ENCODE assay signal across 8 cellular contexts in genomic region chr17:27526603-27527002, GRCh38.
DNase-seq lines count a peak whose midpoint lies in the region; ATAC-seq and TF ChIP-seq lines count a peak whose summit lies in the region.

No MANE protein-coding gene starts in this region.

- H3K36me3 ChIP-seq in lower lobe of right lung = no peaks in the 10 kb centered on the region

- no peak overlapping the region for H3K4me3 Mint-ChIP-seq in activated naive CD4-positive, alpha-beta T cell treated with anti-CD3 and anti-CD28 coated beads for 36 hours

- H3K9me3 ChIP-seq in lower lobe of right lung = no peaks in the 10 kb centered on the region

- intact Hi-C loops in activated naive CD4-positive, alpha-beta T cell treated with anti-CD3 and anti-CD28 coated beads for 36 hours (cut with micrococcal nuclease) = loop anchor here (1.0 kb wide), 2 partner anchors 18 to 52 kb away; no protein-coding TSS in a partner anchor
- intact Hi-C loops in lower lobe of right lung (cut with DNase I) = no loop called here
- intact Hi-C loops in lower leg skin (cut with DNase I; ENCODE audit: low total_unique reads) = no loop called here

- no peak for TF ChIP-seq POLR2A in lower leg skin (IDR thresholded peaks at IDR 0.05)

- CTCF ChIA-PET in activated naive CD4-positive, alpha-beta T cell treated with anti-CD3 and anti-CD28 coated beads for 36 hours (lab: Charles Lee) = interaction anchor here (0.9 to 1.6 kb wide), 3 partner anchors 11 to 73 kb away, joined by 3 to 6 read pairs (median 3); no protein-coding TSS in a partner anchor

- H3K27me3 Mint-ChIP-seq in activated naive CD4-positive, alpha-beta T cell treated with anti-CD3 and anti-CD28 coated beads for 36 hours (ENCODE audit: low read depth) = no peaks in the 10 kb centered on the region

- H3K4me3 ChIP-seq in lower lobe of right lung (peak overlapping the region; percentile 17), lower leg skin (ENCODE audit: low read depth, poor library complexity, severe bottlenecking) (no peak overlapping the region)

- H3K4me1 ChIP-seq in lower lobe of right lung = peaks cover 63% of the 10 kb centered on the region

- peak; percentile 62 for ATAC-seq in GM19043 (IDR thresholded peaks at IDR 0.05; ENCODE audit: low read depth, unreplicated experiment)
- ATAC-seq in HG03565 (IDR thresholded peaks at IDR 0.05; ENCODE audit: unreplicated experiment) = peak; percentile 64
- ATAC-seq in lower lobe of right lung = peak; percentile 55 to 59

- peaks cover 3% of the 10 kb centered on the region for H3K36me3 Mint-ChIP-seq in activated naive CD4-positive, alpha-beta T cell treated with anti-CD3 and anti-CD28 coated beads for 36 hours (ENCODE audit: low read depth)

- H3K9me3 Mint-ChIP-seq in activated naive CD4-positive, alpha-beta T cell treated with anti-CD3 and anti-CD28 coated beads for 36 hours = no peaks in the 10 kb centered on the region

- peaks cover 80% of the 10 kb centered on the region for H3K4me1 Mint-ChIP-seq in activated naive CD4-positive, alpha-beta T cell treated with anti-CD3 and anti-CD28 coated beads for 36 hours (ENCODE audit: low read depth)

- no peaks in the 10 kb centered on the region for H3K27me3 ChIP-seq in lower lobe of right lung (ENCODE audit: low read depth)

- peak overlapping the region; percentile 2 for H3K27ac ChIP-seq in lower lobe of right lung

- WGBS in lower leg skin, 2 donors = 14 to 25% methylated on average over 9 of the region's 9 CpGs

- H3K27ac Mint-ChIP-seq in activated naive CD4-positive, alpha-beta T cell treated with anti-CD3 and anti-CD28 coated beads for 36 hours = no peak overlapping the region

- DNase-seq in AG08395 (ENCODE audit: low spot score) = peak; percentile 52
- peak; percentile 83 for DNase-seq in activated naive CD4-positive, alpha-beta T cell treated with anti-CD3 and anti-CD28 coated beads for 36 hours
- peak; percentile 78 for DNase-seq in lower lobe of right lung
- no peak for DNase-seq in lower leg skin (ENCODE audit: low spot score in 2 of 2)
- no peak for DNase-seq in activated effector memory CD4-positive, alpha-beta T cell treated with anti-CD3 and anti-CD28 coated beads, Interleukin-2, amount 50 U/mL, for 16 hours
- no peak for DNase-seq in DMS79 (lab: John Stamatoyannopoulos, UW)

- TF ChIP-seq CTCF in lower lobe of right lung (IDR thresholded peaks at IDR 0.05) = no peak
- TF ChIP-seq CTCF in lower leg skin (IDR thresholded peaks at IDR 0.05) = no peak

Comparison
In these comparisons a context has a peak if more than half of its experiments do, and no peak if none do; other contexts are left out.
1. DNase-seq: peak in AG08395 (single experiment), activated naive CD4-positive, alpha-beta T cell treated with anti-CD3 and anti-CD28 coated beads for 36 hours (single experiment) and lower lobe of right lung (single experiment); none in lower leg skin (0 of 2), activated effector memory CD4-positive, alpha-beta T cell treated with anti-CD3 and anti-CD28 coated beads, Interleukin-2, amount 50 U/mL, for 16 hours (single experiment) and DMS79 (single experiment).
2. Peak in every context shown above with its lines, with median percentiles within 50 percentile points of each other: ATAC-seq.